ENCODE assay signal across 14 cellular contexts in the genomic region with DNA sequence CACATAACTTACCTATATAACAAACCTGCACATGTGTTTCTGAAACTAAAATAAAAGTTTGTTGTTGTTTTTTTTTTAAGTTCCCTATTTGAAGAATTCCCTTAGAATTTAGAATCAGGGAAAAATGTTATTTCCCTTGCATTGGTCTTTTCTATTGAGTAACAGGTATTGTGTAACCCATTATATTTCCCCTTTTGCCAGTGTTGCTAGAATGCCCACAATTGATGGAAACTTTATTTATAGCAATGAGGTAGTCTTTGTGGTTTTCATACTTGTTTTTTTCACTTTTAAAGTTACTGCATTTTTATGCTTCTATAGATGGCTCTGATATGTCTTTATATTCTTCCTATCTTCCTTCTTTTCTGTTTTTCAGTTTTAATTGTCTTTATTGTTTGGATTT. TPM values are rescaled to one million over a fixed set of nuclear protein-coding genes. Genes with fewer than 3 reads are reported as not detected.
DNase-seq lines count a peak whose midpoint lies in the region; ATAC-seq, FAIRE-seq and TF ChIP-seq lines count a peak whose summit lies in the region.
"Had no signal": no experiment of that assay in that cellular context is flagged by ENCODE, and none has a peak within 500 bp of the region (broad histone marks: within the 10 kb centered on the region; RNA-seq: fewer than 3 reads in every experiment).

No MANE protein-coding gene starts in this region.

- FAIRE-seq in GM18507 (lab: Jason Lieb, UNC), result peak; percentile 35
- FAIRE-seq: frontal cortex, keratinocyte had no signal

- no peak overlapping the region for H3K4me3 Mint-ChIP-seq in activated B cell treated with CpG ODN at 0.5 μM for 24 hours
- H3K4me3 Mint-ChIP-seq in immature natural killer cell, result peak overlapping the region in 4 of 5 donors; percentile 12 to 62 (median 45)

- no peaks in the 10 kb centered on the region for H3K27me3 ChIP-seq in H7 (ENCODE audit: control insufficient read depth, insufficient read depth, low read length)

- TF ChIP-seq CTCF in activated B cell treated with CpG ODN at 0.5 μM for 24 hours (IDR thresholded peaks at IDR 0.05), result no peak

- H3K27me3 Mint-ChIP-seq in activated B cell treated with CpG ODN at 0.5 μM for 24 hours, result no peaks in the 10 kb centered on the region
- H3K27me3 Mint-ChIP-seq in immature natural killer cell (ENCODE audit: low read depth in 3 of 3), result peaks cover 1 to 4% (median 3%) of the 10 kb centered on the region in 3 donors

- intact Hi-C loops in activated B cell treated with CpG ODN at 0.5 μM for 24 hours (cut with micrococcal nuclease), result loop anchor here (10.0 kb wide), 1 partner anchor 1064 kb away; the partner anchor contains the start of genes KIAA0753 and TXNDC17

- no peak overlapping the region for H3K4me3 ChIP-seq in H7 (ENCODE audit: insufficient read depth, low read depth, low read length)

- ATAC-seq in activated B cell treated with CpG ODN at 0.5 μM for 24 hours (ENCODE audit: low read depth) (no peak), HG03039 (IDR thresholded peaks at IDR 0.05; ENCODE audit: unreplicated experiment) (no peak), GM19452 (IDR thresholded peaks at IDR 0.05; ENCODE audit: unreplicated experiment) (no peak)

- peak overlapping the region; percentile 16 for H3K27ac Mint-ChIP-seq in activated B cell treated with CpG ODN at 0.5 μM for 24 hours
- peak overlapping the region; percentile 53 to 96 (median 93) for H3K27ac Mint-ChIP-seq in immature natural killer cell

- CTCF ChIA-PET in activated B cell treated with CpG ODN at 0.5 μM for 24 hours (lab: Charles Lee), result no interaction called here

- DNase-seq in AML-193 (lab: John Stamatoyannopoulos, UW), result peak; percentile 27 to 31
- no peak for DNase-seq in GM18507 (ENCODE audit: extremely low spot score, insufficient read length, low read depth)
- no peak for DNase-seq in activated B cell treated with CpG ODN at 0.5 μM for 24 hours
- no peak for DNase-seq in immature natural killer cell
- DNase-seq in H7, result no peak
- DNase-seq in activated CD4-positive, alpha-beta T cell treated with anti-CD3 and anti-CD28 coated beads for 4 hours, result no peak
- DNase-seq: GDM1, NCI-H1105 treated with DMSO at 0.1 percent for 48 hours, retina, SHP77 treated with DMSO at 0.1 percent for 48 hours had no signal

- H3K36me3 Mint-ChIP-seq in activated B cell treated with CpG ODN at 0.5 μM for 24 hours (ENCODE audit: low read depth) (peaks cover 66% of the 10 kb centered on the region), immature natural killer cell (peaks cover 26 to 53% (median 31%) of the 10 kb centered on the region in 3 donors)

- POLR2A ChIA-PET in activated B cell treated with CpG ODN at 0.5 μM for 24 hours (lab: Charles Lee), result no interaction called here

- H3K4me1 Mint-ChIP-seq in activated B cell treated with CpG ODN at 0.5 μM for 24 hours (peaks cover 72% of the 10 kb centered on the region), immature natural killer cell (peaks cover 89 to 94% of the 10 kb centered on the region in 2 donors)

- H3K36me3 ChIP-seq in H7 (replicated peaks; ENCODE audit: control insufficient read depth, insufficient read depth, low read length), result no peaks in the 10 kb centered on the region

- peaks cover 6% of the 10 kb centered on the region for H3K9me3 Mint-ChIP-seq in activated B cell treated with CpG ODN at 0.5 μM for 24 hours
- no peaks in the 10 kb centered on the region for H3K9me3 Mint-ChIP-seq in immature natural killer cell

RNA-seq across cellular contexts. Expression of gene NLRP1, which starts 3.9 kb away (rescaled TPM):
- 35.5 and 40.4 TPM in 2 replicates for total RNA-seq in activated B cell treated with CpG ODN at 0.5 μM for 24 hours
- polyA plus RNA-seq in immature natural killer cell, result 10 to 100 TPM in 2 of 3 donors, 1 to 10 TPM in 1; 7.9 to 31.7 (median 10.5) TPM
- 2.5 and 3.2 TPM in 2 replicates for total RNA-seq in H7 (2014; rRNA removed; shearing (Covaris generic))

Comparison
In these comparisons a context has a peak if more than half of its experiments do, and no peak if none do; other contexts are left out.
1. DNase-seq: peak in AML-193 (2 of 2); none in GM18507 (single experiment), activated B cell treated with CpG ODN at 0.5 μM for 24 hours (single experiment), immature natural killer cell (0 of 3), H7 (single experiment) and activated CD4-positive, alpha-beta T cell treated with anti-CD3 and anti-CD28 coated beads for 4 hours (0 of 2).